ENCODE assay signal across 14 cellular contexts in the genomic region with DNA sequence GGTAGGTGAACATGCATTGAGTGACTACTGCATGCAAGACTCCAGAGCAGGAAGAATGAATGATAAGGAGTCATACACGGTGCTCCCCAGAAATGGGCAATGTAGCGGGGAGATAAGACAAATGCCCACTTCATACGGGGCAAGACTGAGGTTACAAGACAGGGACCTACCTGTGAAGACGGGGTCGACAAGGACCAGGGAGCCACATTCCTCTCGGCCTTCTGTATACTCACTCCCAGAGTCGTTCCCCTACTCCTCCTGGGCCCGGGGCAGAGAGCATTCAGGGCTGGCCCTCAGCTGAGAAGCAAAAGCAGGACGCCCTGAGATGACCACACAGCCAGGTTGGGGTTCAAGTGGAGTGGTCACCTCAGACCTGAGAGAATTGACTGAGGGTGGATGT. TPM values are rescaled to one million over a fixed set of nuclear protein-coding genes. Genes with fewer than 3 reads are reported as not detected.
DNase-seq lines count a peak whose midpoint lies in the region; ATAC-seq and TF ChIP-seq lines count a peak whose summit lies in the region.
"Had no signal": no experiment of that assay in that cellular context is flagged by ENCODE, and none has a peak within 500 bp of the region (broad histone marks: within the 10 kb centered on the region; RNA-seq: fewer than 3 reads in every experiment).

No MANE protein-coding gene starts in this region.

- H3K27ac Mint-ChIP-seq in endodermal cell = no peak overlapping the region
- H3K27ac Mint-ChIP-seq in osteocyte (ENCODE audit: unreplicated experiment) = no peak overlapping the region
- H3K27ac Mint-ChIP-seq: CD4-positive, CD25-positive, alpha-beta regulatory T cell had no signal

- intact Hi-C loops in cardiac septum (cut with DNase I) = no loop called here
- intact Hi-C loops in Right ventricle myocardium superior (cut with DNase I) = no loop called here

- H3K36me3 ChIP-seq in endodermal cell (ENCODE audit: control insufficient read depth, insufficient read depth, low read length) (no peaks in the 10 kb centered on the region), SJCRH30 (no peaks in the 10 kb centered on the region)
- H3K36me3 ChIP-seq: HAP-1 had no signal

- ATAC-seq in Right ventricle myocardium superior (ENCODE audit: poor library complexity) = no peak
- no peak for ATAC-seq in HG03039 (IDR thresholded peaks at IDR 0.05; ENCODE audit: unreplicated experiment)

- H3K27ac ChIP-seq in endodermal cell (ENCODE audit: low read depth, low read length) = no peak overlapping the region
- no peak overlapping the region for H3K27ac ChIP-seq in SJCRH30
- H3K27ac ChIP-seq: BLaER1 treated with 17β-estradiol and CSF1 and Interleukin-3, amounts not matched to agents 10 nM and 100 nM; HL-60 had no signal

- no peaks in the 10 kb centered on the region for H3K4me1 Mint-ChIP-seq in endodermal cell
- H3K4me1 Mint-ChIP-seq in osteocyte (ENCODE audit: unreplicated experiment) = no peaks in the 10 kb centered on the region
- H3K4me1 Mint-ChIP-seq: CD4-positive, CD25-positive, alpha-beta regulatory T cell had no signal

- no peak overlapping the region for H3K4me3 Mint-ChIP-seq in endodermal cell
- H3K4me3 Mint-ChIP-seq in osteocyte (ENCODE audit: unreplicated experiment) = no peak overlapping the region
- H3K4me3 Mint-ChIP-seq: CD4-positive, CD25-positive, alpha-beta regulatory T cell had no signal

- peaks cover 4% of the 10 kb centered on the region for H3K27me3 Mint-ChIP-seq in endodermal cell (ENCODE audit: insufficient read depth)
- H3K27me3 Mint-ChIP-seq in osteocyte (ENCODE audit: unreplicated experiment) = peaks cover 8% of the 10 kb centered on the region

- H3K4me1 ChIP-seq in endodermal cell (ENCODE audit: control insufficient read depth, insufficient read depth, low read length) (no peaks in the 10 kb centered on the region), SJCRH30 (no peaks in the 10 kb centered on the region)
- H3K4me1 ChIP-seq: BLaER1 treated with 17β-estradiol and CSF1 and Interleukin-3, amounts not matched to agents 10 nM and 100 nM; HAP-1 had no signal

- no peaks in the 10 kb centered on the region for H3K36me3 Mint-ChIP-seq in endodermal cell (ENCODE audit: low read depth)
- no peaks in the 10 kb centered on the region for H3K36me3 Mint-ChIP-seq in osteocyte (ENCODE audit: unreplicated experiment)

- TF ChIP-seq CTCF in endodermal cell (conservative IDR thresholded peaks at IDR 0.05) (no peak), osteocyte (IDR thresholded peaks at IDR 0.05) (no peak)

- peak; percentile 64 for DNase-seq in cardiac septum (ENCODE audit: low spot score)
- no peak for DNase-seq in Right ventricle myocardium superior
- DNase-seq in endodermal cell = peak; percentile 19
- peak; percentile 72 for DNase-seq in osteocyte (ENCODE audit: extremely low spot score, unreplicated experiment)
- no peak for DNase-seq in stimulated activated CD4-positive, alpha-beta T cell treated with anti-CD3 and anti-CD28 coated beads, Interleukin-4, amount 100 ng/mL, for 1 hour
- no peak for DNase-seq in SJCRH30
- DNase-seq: 8988T; CD4-positive, CD25-positive, alpha-beta regulatory T cell; DMS 273 treated with DMSO at 0.1 percent for 48 hours; GOT3 had no signal

- H3K9me3 Mint-ChIP-seq in endodermal cell (peaks cover 2% of the 10 kb centered on the region), osteocyte (ENCODE audit: unreplicated experiment) (no peaks in the 10 kb centered on the region)

- WGBS in endodermal cell (ENCODE audit: insufficient coverage in 1 of 2, insufficient read length in 1 of 2), 2 experiments = 91 to 100% methylated on average over 5 to 9 of the region's 9 CpGs

- no peak overlapping the region for H3K9ac ChIP-seq in endodermal cell (ENCODE audit: extremely low read depth, low read length, poor library complexity, severe bottlenecking)
- H3K9ac ChIP-seq: BLaER1 treated with 17β-estradiol and CSF1 and Interleukin-3, amounts not matched to agents 10 nM and 100 nM had no signal

- H3K27me3 ChIP-seq in endodermal cell (ENCODE audit: control insufficient read depth, insufficient read depth, low read length, poor library complexity, severe bottlenecking) = no peaks in the 10 kb centered on the region
- H3K27me3 ChIP-seq in SJCRH30 = no peaks in the 10 kb centered on the region
- H3K27me3 ChIP-seq: BLaER1 treated with 17β-estradiol and CSF1 and Interleukin-3, amounts not matched to agents 10 nM and 100 nM had no signal

- H3K9me3 ChIP-seq in endodermal cell (ENCODE audit: control insufficient read depth, low read length) = no peaks in the 10 kb centered on the region
- H3K9me3 ChIP-seq in SJCRH30 (replicated peaks) = no peaks in the 10 kb centered on the region
- H3K9me3 ChIP-seq: BLaER1 treated with 17β-estradiol and CSF1 and Interleukin-3, amounts not matched to agents 10 nM and 100 nM; HAP-1 had no signal

- no peak overlapping the region for H3K4me3 ChIP-seq in endodermal cell (ENCODE audit: low read length)
- H3K4me3 ChIP-seq in SJCRH30 = no peak overlapping the region
- H3K4me3 ChIP-seq: BLaER1 treated with 17β-estradiol and CSF1 and Interleukin-3, amounts not matched to agents 10 nM and 100 nM; HAP-1 had no signal

RNA-seq across cellular contexts. Expression of gene PITX1, which starts 26.7 kb away (rescaled TPM):
- total RNA-seq in cardiac septum (0.83 TPM), Right ventricle myocardium superior (not detected), endodermal cell (1 to 10 TPM; 1.3 to 2.4 TPM), osteocyte (0.13 TPM in 1 of 2 replicates, not detected in the other)
- 5.9 TPM for polyA plus RNA-seq in endodermal cell (2013, experiment 1 of 2)
- polyA plus RNA-seq in endodermal cell (2013, experiment 2 of 2) = 5.7 TPM
- total RNA-seq in SJCRH30 (2014; rRNA removed; shearing (Covaris generic)) = 37.8 and 38.5 TPM in 2 replicates
- total RNA-seq: CD4-positive, CD25-positive, alpha-beta regulatory T cell had no signal
- polyA plus RNA-seq: CD4-positive, CD25-positive, alpha-beta regulatory T cell had no signal

RNA-seq across cellular contexts. Expression of gene CATSPER3, which starts 39.6 kb away (rescaled TPM):
- total RNA-seq in cardiac septum (0.54 TPM), Right ventricle myocardium superior (0.32 TPM), endodermal cell (under 1 TPM; 0.64 to 0.68 TPM), osteocyte (not detected in 2 replicates)
- polyA plus RNA-seq in endodermal cell (2013, experiment 1 of 2) = 0.21 TPM
- polyA plus RNA-seq in endodermal cell (2013, experiment 2 of 2) = not detected
- not detected in 2 replicates for total RNA-seq in SJCRH30 (2014; rRNA removed; shearing (Covaris generic))

Comparison
In these comparisons a context has a peak if more than half of its experiments do, and no peak if none do; other contexts are left out.
1. DNase-seq: peak in cardiac septum (single experiment), endodermal cell (single experiment) and osteocyte (single experiment); none in Right ventricle myocardium superior (single experiment), stimulated activated CD4-positive, alpha-beta T cell treated with anti-CD3 and anti-CD28 coated beads, Interleukin-4, amount 100 ng/mL, for 1 hour (single experiment) and SJCRH30 (0 of 2).
2. RNA of gene PITX1, which starts 26.7 kb away (total RNA-seq): 37.8 to 38.5 TPM in SJCRH30; 1.3 to 2.4 TPM in endodermal cell, 0.83 TPM in cardiac septum (single experiment), 0.13 TPM in osteocyte and not detected in Right ventricle myocardium superior (single experiment); every median in the first group is over 10 times any median in the second.